Comparison of ENCODE assay signal across 15 cellular contexts in the genomic region with DNA sequence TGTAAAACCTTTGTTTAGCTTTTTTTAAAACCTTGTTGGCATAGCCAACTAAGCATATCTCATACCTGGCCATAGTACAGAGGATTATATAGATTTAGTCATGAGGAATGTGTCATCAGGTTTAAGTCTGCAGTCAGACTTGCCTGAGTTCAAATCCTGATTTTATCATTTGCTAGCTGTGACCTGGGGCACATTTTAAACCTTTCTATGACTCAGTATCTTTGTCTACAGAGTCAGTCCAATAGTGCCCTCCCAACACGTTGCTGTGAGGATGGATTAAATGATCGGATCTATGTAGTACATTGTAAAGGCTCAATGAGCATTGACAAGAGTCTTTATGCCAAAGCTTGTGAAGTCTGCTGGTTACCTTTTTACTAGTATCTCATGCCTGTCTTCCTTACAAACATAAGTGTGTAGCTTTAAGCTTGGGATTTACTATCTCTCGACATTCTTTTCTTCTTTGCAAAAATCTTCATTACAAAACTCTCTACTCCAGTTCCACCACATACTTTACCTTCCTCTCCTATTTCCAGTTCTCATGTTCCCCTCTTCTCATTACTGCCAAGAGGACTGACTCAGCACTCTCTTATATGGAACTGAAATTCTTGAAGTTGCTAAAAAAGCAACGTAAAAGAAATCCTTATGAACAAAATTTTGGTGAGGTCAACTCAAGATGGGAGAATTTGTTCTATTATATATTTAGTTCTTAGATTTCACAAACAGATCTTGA.
DNase-seq lines count a peak whose midpoint lies in the region; ATAC-seq, FAIRE-seq and TF ChIP-seq lines count a peak whose summit lies in the region.
"Had no signal": no experiment of that assay in that cellular context is flagged by ENCODE, and none has a peak within 500 bp of the region (broad histone marks: within the 10 kb centered on the region; RNA-seq: fewer than 3 reads in every experiment).

No MANE protein-coding gene starts in this region.

- no TSS peak for BruUV-seq in IMR-90 (replicated peaks; lab: Mats Ljungman, UMichigan)

- no peak overlapping the region for H2AK5ac ChIP-seq in IMR-90 (ENCODE audit: low read depth, low read length)

- H3K9me3 Mint-ChIP-seq in natural killer cell (no peaks in the 10 kb centered on the region), nephron progenitor cell (peaks cover 14% of the 10 kb centered on the region)

- H3K4me1 Mint-ChIP-seq in natural killer cell (no peaks in the 10 kb centered on the region), nephron progenitor cell (no peaks in the 10 kb centered on the region)

- H2BK15ac ChIP-seq in IMR-90 (ENCODE audit: low read depth, low read length): no peak overlapping the region

- in situ Hi-C loops in IMR-90 (cut with MboI; ENCODE audit: low sequenced_read_pairs): no loop called here

- no peak for TF ChIP-seq RAD21 in IMR-90 (IDR thresholded peaks at IDR 0.05; ENCODE audit: low read length)

- H3K4me2 ChIP-seq in IMR-90 (ENCODE audit: low read depth, low read length) (peak overlapping the region; percentile 2; the same call in 1 of the 2 replicates), keratinocyte (ENCODE audit: control insufficient read depth, extremely low read depth, insufficient read depth, low read depth, low read length) (peak overlapping the region; percentile 63)

- peak; percentile 17 for DNase-seq in A172 (ENCODE audit: low spot score)
- DNase-seq in IMR-90: peak; percentile 81
- peak; percentile 71 for DNase-seq in amniotic epithelial cell (ENCODE audit: low read depth)
- peak; percentile 69 for DNase-seq in keratinocyte (ENCODE audit: low read depth, low spot score)
- DNase-seq in activated naive CD4-positive, alpha-beta T cell (lab: John Stamatoyannopoulos, UW): no peak
- DNase-seq in natural killer cell: no peak
- DNase-seq in nephron progenitor cell: no peak
- no peak for DNase-seq in posterior vena cava (ENCODE audit: low spot score)
- DNase-seq: activated T-cell treated with anti-CD3 and anti-CD28 coated beads for 4 hours; BE2C; central memory CD4-positive, alpha-beta T cell; NCI-H1092 treated with DMSO at 0.1 percent for 48 hours; uterus had no signal

- H3K9me3 ChIP-seq in IMR-90 (ENCODE audit: control insufficient read depth, insufficient read depth, low read length): no peaks in the 10 kb centered on the region
- no peaks in the 10 kb centered on the region for H3K9me3 ChIP-seq in keratinocyte (ENCODE audit: control insufficient read depth, low read depth, low read length)
- H3K9me3 ChIP-seq: BE2C, uterus had no signal

- H3K27ac Mint-ChIP-seq in natural killer cell (no peak overlapping the region), nephron progenitor cell (no peak overlapping the region)

- H3K9ac ChIP-seq in IMR-90 (ENCODE audit: low read depth, low read length) (no peak overlapping the region), keratinocyte (ENCODE audit: control insufficient read depth, extremely low read depth, insufficient read depth, low read length) (no peak overlapping the region)

- H3K79me1 ChIP-seq in IMR-90 (ENCODE audit: low read depth in 1 of 2, low read length in 2 of 2): no peaks in the 10 kb centered on the region

- H3K27ac ChIP-seq in IMR-90 (ENCODE audit: insufficient read depth, low read length) (peak overlapping the region; percentile 40; the same call in 1 of the 2 replicates), keratinocyte (ENCODE audit: control insufficient read depth, insufficient read depth, low read length) (peak overlapping the region; percentile 52)
- H3K27ac ChIP-seq: skin epidermis, uterus had no signal

- peak overlapping the region; percentile 1 for H3K14ac ChIP-seq in IMR-90 (replicated peaks; ENCODE audit: low read depth, low read length)

- 0 out of 2 replicates have a peak overlapping the region, but pooled peaks have one; percentile 10 for H4K91ac ChIP-seq in IMR-90 (ENCODE audit: insufficient read depth, low read depth, low read length)

- no CpG with 5 or more reads among the region's 4 CpGs for WGBS in IMR-90 (ENCODE audit: extremely low coverage in 2 of 2, insufficient read length in 1 of 2), 2 experiments

- no peak overlapping the region for H3K56ac ChIP-seq in IMR-90 (ENCODE audit: extremely low read depth, insufficient read depth, low read length)

- H4K20me1 ChIP-seq in IMR-90 (ENCODE audit: insufficient read depth, low read length) (no peaks in the 10 kb centered on the region), keratinocyte (ENCODE audit: control insufficient read depth, extremely low read depth, insufficient read depth, low read length) (no peaks in the 10 kb centered on the region)

- dilution Hi-C loops in IMR-90 (cut with HindIII; ENCODE audit: low sequenced_read_pairs, unreplicated experiment): no loop called here
- dilution Hi-C loops in keratinocyte (cut with MboI; ENCODE audit: extremely low pct_ligation_motif_present, low sequenced_read_pairs): no loop called here

- H4K5ac ChIP-seq in IMR-90 (ENCODE audit: low read depth, low read length): no peak overlapping the region

- H3K18ac ChIP-seq in IMR-90 (ENCODE audit: low read depth, low read length): peak overlapping the region; percentile 45; the same call in 1 of the 2 replicates

- CTCF ChIA-PET in IMR-90 (lab: Yijun Ruan, JAX): no interaction called here

- H3K4ac ChIP-seq in IMR-90 (ENCODE audit: low read depth, low read length): no peak overlapping the region; the same call in 1 of the 2 replicates

- TF ChIP-seq POLR2A in IMR-90 (IDR thresholded peaks at IDR 0.05; ENCODE audit: low read depth, low read length): no peak

- FAIRE-seq in keratinocyte (lab: Jason Lieb, UNC): peak; percentile 95
- FAIRE-seq: TTC549 had no signal

- H3K9me1 ChIP-seq in IMR-90 (ENCODE audit: insufficient read depth, low read length) (no peaks in the 10 kb centered on the region), keratinocyte (ENCODE audit: control insufficient read depth, extremely low read depth, insufficient read depth, low read length) (no peaks in the 10 kb centered on the region)

- H3K4me3 Mint-ChIP-seq in natural killer cell: no peak overlapping the region
- no peak overlapping the region for H3K4me3 Mint-ChIP-seq in nephron progenitor cell

- peak overlapping the region; percentile 76; the same call in 1 of the 2 replicates for H2BK20ac ChIP-seq in IMR-90 (ENCODE audit: low read depth, low read length)

- no peak for TF ChIP-seq CTCF in IMR-90 (conservative IDR thresholded peaks at IDR 0.05; ENCODE audit: low read depth, low read length)
- no peak for TF ChIP-seq CTCF in keratinocyte (optimal IDR thresholded peaks at IDR 0.05 in 1 of 3, IDR thresholded peaks at IDR 0.05 in 1 of 3, conservative IDR thresholded peaks at IDR 0.05 in 1 of 3; ENCODE audit: extremely low read depth in 1 of 3, insufficient read depth in 2 of 3, low read length in 3 of 3)
- TF ChIP-seq CTCF in natural killer cell (IDR thresholded peaks at IDR 0.05): no peak
- no peak for TF ChIP-seq CTCF in nephron progenitor cell (IDR thresholded peaks at IDR 0.05)

- intact Hi-C loops in IMR-90 (cut with micrococcal nuclease) (no loop called here), natural killer cell (cut with micrococcal nuclease) (no loop called here), posterior vena cava (cut with DNase I) (no loop called here)

- H2AFZ ChIP-seq in IMR-90 (replicated peaks; ENCODE audit: low read length, poor library complexity) (no peak overlapping the region), keratinocyte (ENCODE audit: control insufficient read depth, low read length) (peak overlapping the region; percentile 77)

- peak overlapping the region; percentile 9; the same call in 1 of the 2 replicates for H2BK120ac ChIP-seq in IMR-90 (ENCODE audit: low read depth, low read length)

- H3K27me3 Mint-ChIP-seq in natural killer cell (ENCODE audit: low read depth in 2 of 2) (peaks cover 0 to 2% of the 10 kb centered on the region in 2 donors), nephron progenitor cell (ENCODE audit: low read depth, poor library complexity) (peaks cover 3% of the 10 kb centered on the region)

- ATAC-seq in IMR-90 (ENCODE audit: low read depth): peak; percentile 84
- ATAC-seq in natural killer cell: no peak

- H3K79me2 ChIP-seq in keratinocyte (ENCODE audit: control insufficient read depth, insufficient read depth, low read length): no peaks in the 10 kb centered on the region

- POLR2A ChIA-PET in IMR-90 (lab: Charles Lee; ENCODE audit: unreplicated experiment): no interaction called here

- no peak overlapping the region for H2AK9ac ChIP-seq in IMR-90 (replicated peaks; ENCODE audit: low read depth, low read length, poor library complexity)

- no peaks in the 10 kb centered on the region for H3K36me3 Mint-ChIP-seq in natural killer cell
- H3K36me3 Mint-ChIP-seq in nephron progenitor cell (ENCODE audit: low read depth): no peaks in the 10 kb centered on the region

- H3K23ac ChIP-seq in IMR-90 (ENCODE audit: low read depth, low read length): no peak overlapping the region; the same call in 1 of the 2 replicates

- H3K4me3 ChIP-seq in IMR-90 (ENCODE audit: insufficient read depth, low read depth, low read length): no peak overlapping the region
- H3K4me3 ChIP-seq in keratinocyte (ENCODE audit: control insufficient read depth in 2 of 3, extremely low read depth in 1 of 3, insufficient read depth in 2 of 3, low read depth in 1 of 3, low read length in 3 of 3): peak overlapping the region in 1 of 3 experiments; percentile 33
- H3K4me3 ChIP-seq: skin epidermis, uterus had no signal

- H4K8ac ChIP-seq in IMR-90 (ENCODE audit: low read depth in 2 of 2, low read length in 2 of 2): peak overlapping the region in 1 of 2 experiments; percentile 59; a peak in 2 of 4 replicates

- peak overlapping the region; percentile 62 for H2BK5ac ChIP-seq in IMR-90 (ENCODE audit: low read depth, low read length, poor library complexity, severe bottlenecking)

- peaks cover 2% of the 10 kb centered on the region; the same call in 1 of the 2 replicates for H3K4me1 ChIP-seq in IMR-90 (ENCODE audit: control insufficient read depth, insufficient read depth, low read length)
- H3K4me1 ChIP-seq in keratinocyte (ENCODE audit: control insufficient read depth, extremely low read depth, insufficient read depth, low read length): peaks cover 10% of the 10 kb centered on the region
- H3K4me1 ChIP-seq: BE2C, uterus had no signal

- H3K36me3 ChIP-seq in IMR-90 (ENCODE audit: control insufficient read depth, insufficient read depth, low read length) (no peaks in the 10 kb centered on the region), keratinocyte (ENCODE audit: control insufficient read depth in 2 of 2, extremely low read depth in 1 of 2, insufficient read depth in 2 of 2, low read length in 2 of 2) (no peaks in the 10 kb centered on the region)
- H3K36me3 ChIP-seq: BE2C, uterus had no signal

- H3K27me3 ChIP-seq in IMR-90 (ENCODE audit: control insufficient read depth, insufficient read depth, low read length) (no peaks in the 10 kb centered on the region), keratinocyte (ENCODE audit: control insufficient read depth, extremely low read depth, insufficient read depth, low read length) (no peaks in the 10 kb centered on the region)
- H3K27me3 ChIP-seq: BE2C, uterus had no signal

TF ChIP-seq in IMR-90, 13 proteins besides CTCF, POLR2A, EP300 and RAD21 (continues in another document):
- peak; percentile 85 for TF ChIP-seq NFE2L2 (IDR thresholded peaks at IDR 0.05; ENCODE audit: low read depth, low read length)

Comparison
In these comparisons a context has a peak if more than half of its experiments do, and no peak if none do; other contexts are left out.
1. DNase-seq: peak in A172 (single experiment), IMR-90 (single experiment), amniotic epithelial cell (single experiment) and keratinocyte (single experiment); none in activated naive CD4-positive, alpha-beta T cell (0 of 4), natural killer cell (single experiment), nephron progenitor cell (single experiment) and posterior vena cava (single experiment).